ENCODE assay signal across 18 cellular contexts in genomic region chr5:20606006-20606405, GRCh38.
"Had no signal": no experiment of that assay in that cellular context is flagged by ENCODE, and none has a peak within 500 bp of the region (broad histone marks: within the 10 kb centered on the region; RNA-seq: fewer than 3 reads in every experiment).

No MANE protein-coding gene starts in this region.

- H3K9me3 ChIP-seq: gastrocnemius medialis, thyroid gland, upper lobe of right lung had no signal

- H3K27ac ChIP-seq: gastrocnemius medialis, thyroid gland, upper lobe of right lung had no signal

- DNase-seq: activated naive CD4-positive, alpha-beta T cell; activated T-cell treated with anti-CD3 and anti-CD28 coated beads, Interleukin-2, amount 50 U/mL, for 24 hours; caudate nucleus; dermis blood vessel endothelial cell; effector CD8-positive, alpha-beta T cell; gastrocnemius medialis; head of caudate nucleus; left colon; naive thymus-derived CD8-positive, alpha-beta T cell; stimulated activated CD4-positive, alpha-beta T cell treated with anti-CD3 and anti-CD28 coated beads, Interleukin-4, amount 100 ng/mL, for 4 hours; substantia nigra; T-cell; thyroid gland; upper lobe of right lung had no signal

- H3K4me3 ChIP-seq: gastrocnemius medialis, lung, thyroid gland, upper lobe of right lung had no signal

- H3K36me3 ChIP-seq: gastrocnemius medialis, thyroid gland, upper lobe of right lung had no signal

- H3K4me1 ChIP-seq: gastrocnemius medialis, thyroid gland, upper lobe of right lung had no signal

- FAIRE-seq: keratinocyte, TTC549 had no signal

- H3K27me3 ChIP-seq: gastrocnemius medialis, thyroid gland, upper lobe of right lung had no signal

- ATAC-seq: left colon; naive thymus-derived CD8-positive, alpha-beta T cell; T-cell; upper lobe of right lung; WTC11 had no signal
